Comparison of ENCODE assay signal across 1 cellular context in the genomic region with DNA sequence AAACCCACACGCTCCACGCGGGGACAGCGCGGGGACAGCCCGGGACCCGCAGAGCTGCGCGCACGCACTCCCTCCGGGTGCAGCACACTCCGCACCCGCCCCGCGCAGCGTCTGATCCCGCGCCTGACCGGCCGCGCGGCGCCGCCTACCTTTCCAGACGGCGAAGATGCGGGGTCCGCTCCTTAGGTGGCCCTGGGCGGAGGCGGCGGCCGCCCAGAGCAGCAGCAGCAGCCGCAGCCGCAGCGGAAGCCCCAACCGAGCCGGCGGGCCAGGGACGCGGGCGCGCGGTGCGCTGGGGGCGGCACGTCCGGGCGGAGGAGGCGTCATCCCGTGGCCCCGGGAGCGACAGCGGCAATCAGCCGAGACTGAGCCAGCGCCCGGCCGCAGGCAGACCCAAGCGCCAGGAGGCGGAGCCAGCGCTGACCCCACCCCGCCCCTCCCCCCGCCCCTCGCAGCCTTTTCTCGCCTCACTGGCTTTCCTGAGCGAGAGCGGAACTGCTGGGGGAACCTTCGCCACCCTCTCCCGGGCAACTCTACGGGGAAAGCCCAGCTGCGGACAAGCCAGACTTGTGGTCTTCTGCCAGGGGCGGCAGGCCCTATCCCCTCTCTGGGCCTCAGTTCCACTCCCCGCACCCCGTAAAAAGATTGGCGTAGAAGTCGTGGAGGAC.
TF ChIP-seq lines count a peak whose summit lies in the region.

A gene with protein sequence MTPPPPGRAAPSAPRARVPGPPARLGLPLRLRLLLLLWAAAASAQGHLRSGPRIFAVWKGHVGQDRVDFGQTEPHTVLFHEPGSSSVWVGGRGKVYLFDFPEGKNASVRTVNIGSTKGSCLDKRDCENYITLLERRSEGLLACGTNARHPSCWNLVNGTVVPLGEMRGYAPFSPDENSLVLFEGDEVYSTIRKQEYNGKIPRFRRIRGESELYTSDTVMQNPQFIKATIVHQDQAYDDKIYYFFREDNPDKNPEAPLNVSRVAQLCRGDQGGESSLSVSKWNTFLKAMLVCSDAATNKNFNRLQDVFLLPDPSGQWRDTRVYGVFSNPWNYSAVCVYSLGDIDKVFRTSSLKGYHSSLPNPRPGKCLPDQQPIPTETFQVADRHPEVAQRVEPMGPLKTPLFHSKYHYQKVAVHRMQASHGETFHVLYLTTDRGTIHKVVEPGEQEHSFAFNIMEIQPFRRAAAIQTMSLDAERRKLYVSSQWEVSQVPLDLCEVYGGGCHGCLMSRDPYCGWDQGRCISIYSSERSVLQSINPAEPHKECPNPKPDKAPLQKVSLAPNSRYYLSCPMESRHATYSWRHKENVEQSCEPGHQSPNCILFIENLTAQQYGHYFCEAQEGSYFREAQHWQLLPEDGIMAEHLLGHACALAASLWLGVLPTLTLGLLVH (minus strand): TSS at position 367 of the 668 bp plus-strand sequence. CDS start 40 bp downstream, at position 327.

TF ChIP-seq in K562, 482 proteins besides CTCF, POLR2A, EP300 and RAD21 (continued from another document and continues in another):
- 0 out of 2 replicates have a peak, but pooled peaks have one; percentile 32 for TF ChIP-seq ZNF644 (tag; IDR thresholded peaks at IDR 0.05; ENCODE audit: low read depth)
- TF ChIP-seq EP400 (IDR thresholded peaks at IDR 0.05), result no peak
- no peak for TF ChIP-seq ZNF76 (CRISPR knock-in tag; IDR thresholded peaks at IDR 0.05; ENCODE audit: borderline replicate concordance)
- TF ChIP-seq, protein P1, sequence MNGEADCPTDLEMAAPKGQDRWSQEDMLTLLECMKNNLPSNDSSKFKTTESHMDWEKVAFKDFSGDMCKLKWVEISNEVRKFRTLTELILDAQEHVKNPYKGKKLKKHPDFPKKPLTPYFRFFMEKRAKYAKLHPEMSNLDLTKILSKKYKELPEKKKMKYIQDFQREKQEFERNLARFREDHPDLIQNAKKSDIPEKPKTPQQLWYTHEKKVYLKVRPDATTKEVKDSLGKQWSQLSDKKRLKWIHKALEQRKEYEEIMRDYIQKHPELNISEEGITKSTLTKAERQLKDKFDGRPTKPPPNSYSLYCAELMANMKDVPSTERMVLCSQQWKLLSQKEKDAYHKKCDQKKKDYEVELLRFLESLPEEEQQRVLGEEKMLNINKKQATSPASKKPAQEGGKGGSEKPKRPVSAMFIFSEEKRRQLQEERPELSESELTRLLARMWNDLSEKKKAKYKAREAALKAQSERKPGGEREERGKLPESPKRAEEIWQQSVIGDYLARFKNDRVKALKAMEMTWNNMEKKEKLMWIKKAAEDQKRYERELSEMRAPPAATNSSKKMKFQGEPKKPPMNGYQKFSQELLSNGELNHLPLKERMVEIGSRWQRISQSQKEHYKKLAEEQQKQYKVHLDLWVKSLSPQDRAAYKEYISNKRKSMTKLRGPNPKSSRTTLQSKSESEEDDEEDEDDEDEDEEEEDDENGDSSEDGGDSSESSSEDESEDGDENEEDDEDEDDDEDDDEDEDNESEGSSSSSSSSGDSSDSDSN (IDR thresholded peaks at IDR 0.05; ENCODE audit: borderline replicate concordance in 1 of 2, low read depth in 2 of 2, low read length in 2 of 2), result peak in 1 of 2 experiments; percentile 87; a peak in 1 of 4 replicates
- TF ChIP-seq, protein P2, sequence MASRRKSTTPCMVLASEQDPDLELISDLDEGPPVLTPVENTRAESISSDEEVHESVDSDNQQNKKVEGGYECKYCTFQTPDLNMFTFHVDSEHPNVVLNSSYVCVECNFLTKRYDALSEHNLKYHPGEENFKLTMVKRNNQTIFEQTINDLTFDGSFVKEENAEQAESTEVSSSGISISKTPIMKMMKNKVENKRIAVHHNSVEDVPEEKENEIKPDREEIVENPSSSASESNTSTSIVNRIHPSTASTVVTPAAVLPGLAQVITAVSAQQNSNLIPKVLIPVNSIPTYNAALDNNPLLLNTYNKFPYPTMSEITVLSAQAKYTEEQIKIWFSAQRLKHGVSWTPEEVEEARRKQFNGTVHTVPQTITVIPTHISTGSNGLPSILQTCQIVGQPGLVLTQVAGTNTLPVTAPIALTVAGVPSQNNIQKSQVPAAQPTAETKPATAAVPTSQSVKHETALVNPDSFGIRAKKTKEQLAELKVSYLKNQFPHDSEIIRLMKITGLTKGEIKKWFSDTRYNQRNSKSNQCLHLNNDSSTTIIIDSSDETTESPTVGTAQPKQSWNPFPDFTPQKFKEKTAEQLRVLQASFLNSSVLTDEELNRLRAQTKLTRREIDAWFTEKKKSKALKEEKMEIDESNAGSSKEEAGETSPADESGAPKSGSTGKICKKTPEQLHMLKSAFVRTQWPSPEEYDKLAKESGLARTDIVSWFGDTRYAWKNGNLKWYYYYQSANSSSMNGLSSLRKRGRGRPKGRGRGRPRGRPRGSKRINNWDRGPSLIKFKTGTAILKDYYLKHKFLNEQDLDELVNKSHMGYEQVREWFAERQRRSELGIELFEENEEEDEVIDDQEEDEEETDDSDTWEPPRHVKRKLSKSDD (conservative IDR thresholded peaks at IDR 0.05; ENCODE audit: low read length), result no peak
- TF ChIP-seq RB1 (IDR thresholded peaks at IDR 0.05; ENCODE audit: low read depth), result peak; percentile 73
- no peak for TF ChIP-seq NR2C2 (CRISPR knock-in tag; IDR thresholded peaks at IDR 0.05)
- peak; percentile 43; the same call in 1 of the 2 replicates for TF ChIP-seq NR2C2 (tag; IDR thresholded peaks at IDR 0.05)
- TF ChIP-seq, protein P3, sequence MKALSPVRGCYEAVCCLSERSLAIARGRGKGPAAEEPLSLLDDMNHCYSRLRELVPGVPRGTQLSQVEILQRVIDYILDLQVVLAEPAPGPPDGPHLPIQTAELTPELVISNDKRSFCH (CRISPR knock-in tag; IDR thresholded peaks at IDR 0.05), result no peak
- TF ChIP-seq, protein P3 (tag; IDR thresholded peaks at IDR 0.05), result peak; percentile 45; the same call in 1 of the 2 replicates
- TF ChIP-seq SMAD4 (CRISPR knock-in tag; conservative IDR thresholded peaks at IDR 0.05), result peak; percentile 77; the same call in 1 of the 2 replicates
- TF ChIP-seq SREBF2 (CRISPR knock-in tag; IDR thresholded peaks at IDR 0.05), result no peak
- peak; percentile 40; the same call in 1 of the 2 replicates for TF ChIP-seq ZNF24 (IDR thresholded peaks at IDR 0.05)
- TF ChIP-seq, protein P4, sequence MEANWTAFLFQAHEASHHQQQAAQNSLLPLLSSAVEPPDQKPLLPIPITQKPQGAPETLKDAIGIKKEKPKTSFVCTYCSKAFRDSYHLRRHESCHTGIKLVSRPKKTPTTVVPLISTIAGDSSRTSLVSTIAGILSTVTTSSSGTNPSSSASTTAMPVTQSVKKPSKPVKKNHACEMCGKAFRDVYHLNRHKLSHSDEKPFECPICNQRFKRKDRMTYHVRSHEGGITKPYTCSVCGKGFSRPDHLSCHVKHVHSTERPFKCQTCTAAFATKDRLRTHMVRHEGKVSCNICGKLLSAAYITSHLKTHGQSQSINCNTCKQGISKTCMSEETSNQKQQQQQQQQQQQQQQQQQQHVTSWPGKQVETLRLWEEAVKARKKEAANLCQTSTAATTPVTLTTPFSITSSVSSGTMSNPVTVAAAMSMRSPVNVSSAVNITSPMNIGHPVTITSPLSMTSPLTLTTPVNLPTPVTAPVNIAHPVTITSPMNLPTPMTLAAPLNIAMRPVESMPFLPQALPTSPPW (CRISPR knock-in tag; IDR thresholded peaks at IDR 0.05), result peak; percentile 81
- peak; percentile 36; the same call in 1 of the 2 replicates for TF ChIP-seq JUND (IDR thresholded peaks at IDR 0.05; ENCODE audit: borderline replicate concordance, low read depth, low read length)
- TF ChIP-seq JUND (tag; IDR thresholded peaks at IDR 0.05; ENCODE audit: borderline replicate concordance, low read depth, low read length), result no peak
- 0 out of 2 replicates have a peak, but pooled peaks have one; percentile 14 for TF ChIP-seq NR4A1 (CRISPR knock-in tag; IDR thresholded peaks at IDR 0.05)
- TF ChIP-seq NR4A1 (tag; IDR thresholded peaks at IDR 0.05), result no peak
- no peak for TF ChIP-seq MTF1 (CRISPR knock-in tag; IDR thresholded peaks at IDR 0.05; ENCODE audit: borderline replicate concordance)
- peak; percentile 63 for TF ChIP-seq SUPT5H (IDR thresholded peaks at IDR 0.05)
- TF ChIP-seq MTA3 (IDR thresholded peaks at IDR 0.05; ENCODE audit: borderline replicate concordance), result peak; percentile 83; the same call in 1 of the 2 replicates
- peak; percentile 89 for TF ChIP-seq TBP (optimal IDR thresholded peaks at IDR 0.05; ENCODE audit: low read depth, low read length)
- TF ChIP-seq, protein P5, sequence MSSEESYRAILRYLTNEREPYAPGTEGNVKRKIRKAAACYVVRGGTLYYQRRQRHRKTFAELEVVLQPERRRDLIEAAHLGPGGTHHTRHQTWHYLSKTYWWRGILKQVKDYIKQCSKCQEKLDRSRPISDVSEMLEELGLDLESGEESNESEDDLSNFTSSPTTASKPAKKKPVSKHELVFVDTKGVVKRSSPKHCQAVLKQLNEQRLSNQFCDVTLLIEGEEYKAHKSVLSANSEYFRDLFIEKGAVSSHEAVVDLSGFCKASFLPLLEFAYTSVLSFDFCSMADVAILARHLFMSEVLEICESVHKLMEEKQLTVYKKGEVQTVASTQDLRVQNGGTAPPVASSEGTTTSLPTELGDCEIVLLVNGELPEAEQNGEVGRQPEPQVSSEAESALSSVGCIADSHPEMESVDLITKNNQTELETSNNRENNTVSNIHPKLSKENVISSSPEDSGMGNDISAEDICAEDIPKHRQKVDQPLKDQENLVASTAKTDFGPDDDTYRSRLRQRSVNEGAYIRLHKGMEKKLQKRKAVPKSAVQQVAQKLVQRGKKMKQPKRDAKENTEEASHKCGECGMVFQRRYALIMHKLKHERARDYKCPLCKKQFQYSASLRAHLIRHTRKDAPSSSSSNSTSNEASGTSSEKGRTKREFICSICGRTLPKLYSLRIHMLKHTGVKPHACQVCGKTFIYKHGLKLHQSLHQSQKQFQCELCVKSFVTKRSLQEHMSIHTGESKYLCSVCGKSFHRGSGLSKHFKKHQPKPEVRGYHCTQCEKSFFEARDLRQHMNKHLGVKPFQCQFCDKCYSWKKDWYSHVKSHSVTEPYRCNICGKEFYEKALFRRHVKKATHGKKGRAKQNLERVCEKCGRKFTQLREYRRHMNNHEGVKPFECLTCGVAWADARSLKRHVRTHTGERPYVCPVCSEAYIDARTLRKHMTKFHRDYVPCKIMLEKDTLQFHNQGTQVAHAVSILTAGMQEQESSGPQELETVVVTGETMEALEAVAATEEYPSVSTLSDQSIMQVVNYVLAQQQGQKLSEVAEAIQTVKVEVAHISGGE (CRISPR knock-in tag; IDR thresholded peaks at IDR 0.05), result peak in 1 of 3 experiments; percentile 77; a peak in 3 of 6 replicates
- TF ChIP-seq, protein P6, sequence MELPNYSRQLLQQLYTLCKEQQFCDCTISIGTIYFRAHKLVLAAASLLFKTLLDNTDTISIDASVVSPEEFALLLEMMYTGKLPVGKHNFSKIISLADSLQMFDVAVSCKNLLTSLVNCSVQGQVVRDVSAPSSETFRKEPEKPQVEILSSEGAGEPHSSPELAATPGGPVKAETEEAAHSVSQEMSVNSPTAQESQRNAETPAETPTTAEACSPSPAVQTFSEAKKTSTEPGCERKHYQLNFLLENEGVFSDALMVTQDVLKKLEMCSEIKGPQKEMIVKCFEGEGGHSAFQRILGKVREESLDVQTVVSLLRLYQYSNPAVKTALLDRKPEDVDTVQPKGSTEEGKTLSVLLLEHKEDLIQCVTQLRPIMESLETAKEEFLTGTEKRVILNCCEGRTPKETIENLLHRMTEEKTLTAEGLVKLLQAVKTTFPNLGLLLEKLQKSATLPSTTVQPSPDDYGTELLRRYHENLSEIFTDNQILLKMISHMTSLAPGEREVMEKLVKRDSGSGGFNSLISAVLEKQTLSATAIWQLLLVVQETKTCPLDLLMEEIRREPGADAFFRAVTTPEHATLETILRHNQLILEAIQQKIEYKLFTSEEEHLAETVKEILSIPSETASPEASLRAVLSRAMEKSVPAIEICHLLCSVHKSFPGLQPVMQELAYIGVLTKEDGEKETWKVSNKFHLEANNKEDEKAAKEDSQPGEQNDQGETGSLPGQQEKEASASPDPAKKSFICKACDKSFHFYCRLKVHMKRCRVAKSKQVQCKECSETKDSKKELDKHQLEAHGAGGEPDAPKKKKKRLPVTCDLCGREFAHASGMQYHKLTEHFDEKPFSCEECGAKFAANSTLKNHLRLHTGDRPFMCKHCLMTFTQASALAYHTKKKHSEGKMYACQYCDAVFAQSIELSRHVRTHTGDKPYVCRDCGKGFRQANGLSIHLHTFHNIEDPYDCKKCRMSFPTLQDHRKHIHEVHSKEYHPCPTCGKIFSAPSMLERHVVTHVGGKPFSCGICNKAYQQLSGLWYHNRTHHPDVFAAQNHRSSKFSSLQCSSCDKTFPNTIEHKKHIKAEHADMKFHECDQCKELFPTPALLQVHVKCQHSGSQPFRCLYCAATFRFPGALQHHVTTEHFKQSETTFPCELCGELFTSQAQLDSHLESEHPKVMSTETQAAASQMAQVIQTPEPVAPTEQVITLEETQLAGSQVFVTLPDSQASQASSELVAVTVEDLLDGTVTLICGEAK (IDR thresholded peaks at IDR 0.05), result 0 out of 2 replicates have a peak, but pooled peaks have one; percentile 6
- TF ChIP-seq, protein P6 (CRISPR knock-in tag; IDR thresholded peaks at IDR 0.05), result no peak
- peak; percentile 72 for TF ChIP-seq RBM25 (IDR thresholded peaks at IDR 0.05; ENCODE audit: low read depth, low read length, severe bottlenecking)
- peak in 1 of 2 experiments; percentile 47; a peak in 1 of 4 replicates for TF ChIP-seq RCOR1 (IDR thresholded peaks at IDR 0.05; ENCODE audit: borderline replicate concordance in 1 of 2, low read depth in 2 of 2, low read length in 2 of 2)
